Comparison of ENCODE assay signal across 23 cellular contexts in the genomic region with DNA sequence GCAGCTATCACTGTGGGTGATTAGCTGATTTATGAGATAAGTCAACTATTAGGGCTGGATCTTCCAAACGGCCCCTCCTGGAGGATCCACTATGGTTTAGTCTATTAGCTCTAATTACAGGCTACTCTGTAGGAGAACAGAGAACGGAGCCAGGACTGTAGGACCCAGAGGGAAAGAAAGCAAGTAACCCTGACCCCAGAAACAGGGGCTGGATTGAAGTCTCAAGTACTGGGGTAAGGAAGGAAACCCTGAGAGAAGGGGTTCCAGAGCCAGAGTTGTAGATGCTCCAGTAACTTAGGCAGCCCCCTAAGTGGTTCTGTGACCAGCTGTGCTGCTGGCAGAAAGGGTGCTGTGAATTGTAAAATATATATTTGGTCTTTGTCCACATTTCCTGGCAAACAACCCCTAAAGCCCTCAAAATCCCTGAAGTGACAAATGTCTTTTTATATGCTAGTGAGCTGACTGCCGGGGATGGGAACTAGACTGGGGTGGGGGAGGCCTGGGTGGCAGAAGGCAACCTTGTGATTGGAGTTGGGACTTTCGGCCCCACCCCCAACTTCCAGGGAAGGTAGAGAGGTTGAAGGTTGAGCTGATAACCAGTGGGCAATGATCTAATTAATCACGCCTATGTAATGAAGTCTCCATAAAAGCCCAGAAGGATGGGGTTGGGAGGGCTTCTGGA. TPM values are rescaled to one million over a fixed set of nuclear protein-coding genes. Genes with fewer than 3 reads are reported as not detected.
DNase-seq lines count a peak whose midpoint lies in the region; ATAC-seq and TF ChIP-seq lines count a peak whose summit lies in the region.
"Had no signal": no experiment of that assay in that cellular context is flagged by ENCODE, and none has a peak within 500 bp of the region (broad histone marks: within the 10 kb centered on the region; RNA-seq: fewer than 3 reads in every experiment).

No MANE protein-coding gene starts in this region.

- H3K27me3 Mint-ChIP-seq in activated naive CD4-positive, alpha-beta T cell treated with anti-CD3 and anti-CD28 coated beads, Interleukin-2, amount 50 U/mL, for 24 hours, result no peaks in the 10 kb centered on the region
- H3K27me3 Mint-ChIP-seq in activated naive CD4-positive, alpha-beta T cell treated with anti-CD3 and anti-CD28 coated beads, Interleukin-2, amount 10 ng/mL, durations not matched to agents 7 days and 5 days, result peaks cover 15% of the 10 kb centered on the region

- no peaks in the 10 kb centered on the region for H3K36me3 Mint-ChIP-seq in activated naive CD4-positive, alpha-beta T cell treated with anti-CD3 and anti-CD28 coated beads, Interleukin-2, amount 50 U/mL, for 24 hours
- H3K36me3 Mint-ChIP-seq in activated naive CD4-positive, alpha-beta T cell treated with anti-CD3 and anti-CD28 coated beads, Interleukin-2, amount 10 ng/mL, durations not matched to agents 7 days and 5 days, result peaks cover 4% of the 10 kb centered on the region
- H3K36me3 Mint-ChIP-seq: activated naive CD4-positive, alpha-beta T cell treated with anti-CD3 and anti-CD28 coated beads, Interleukin-2, amount 50 U/mL, for 72 hours had no signal

- no peak overlapping the region for H3K4me3 Mint-ChIP-seq in activated naive CD4-positive, alpha-beta T cell treated with anti-CD3 and anti-CD28 coated beads, Interleukin-2, amount 50 U/mL, for 24 hours
- H3K4me3 Mint-ChIP-seq in activated naive CD4-positive, alpha-beta T cell treated with anti-CD3 and anti-CD28 coated beads, Interleukin-2, amount 10 ng/mL, durations not matched to agents 7 days and 5 days, result no peak overlapping the region
- H3K4me3 Mint-ChIP-seq: CD14-positive monocyte had no signal

- H3K27ac ChIP-seq in Peyer's patch (no peak overlapping the region), iPS-20b (ENCODE audit: low read length) (no peak overlapping the region), upper lobe of right lung (peak overlapping the region; percentile 17)
- H3K27ac ChIP-seq: brain microvascular endothelial cell, pancreas, spleen had no signal

- intact Hi-C loops in upper lobe of right lung (cut with DNase I), result no loop called here

- H3K4me3 ChIP-seq in Peyer's patch, result no peak overlapping the region
- H3K4me3 ChIP-seq in iPS-20b (ENCODE audit: low read length), result peak overlapping the region; percentile 89; the same call in 1 of the 2 replicates
- H3K4me3 ChIP-seq in upper lobe of right lung, result no peak overlapping the region
- H3K4me3 ChIP-seq: pancreas, spleen, upper lobe of left lung had no signal

- peak overlapping the region; percentile 32 for H3K27ac Mint-ChIP-seq in activated naive CD4-positive, alpha-beta T cell treated with anti-CD3 and anti-CD28 coated beads, Interleukin-2, amount 50 U/mL, for 24 hours
- no peak overlapping the region for H3K27ac Mint-ChIP-seq in activated naive CD4-positive, alpha-beta T cell treated with anti-CD3 and anti-CD28 coated beads, Interleukin-2, amount 10 ng/mL, durations not matched to agents 7 days and 5 days
- H3K27ac Mint-ChIP-seq: CD14-positive monocyte had no signal

- H3K4me1 ChIP-seq in Peyer's patch, result peaks cover 0 to 41% (median 10%) of the 10 kb centered on the region in 4 donors
- peaks cover 38% of the 10 kb centered on the region for H3K4me1 ChIP-seq in iPS-20b (ENCODE audit: insufficient read depth, low read length)
- peaks cover 38% of the 10 kb centered on the region for H3K4me1 ChIP-seq in upper lobe of right lung

- ATAC-seq in upper lobe of right lung (no peak), GM19463 (IDR thresholded peaks at IDR 0.05; ENCODE audit: unreplicated experiment) (no peak)
- ATAC-seq: activated naive CD4-positive, alpha-beta T cell treated with anti-CD3 and anti-CD28 coated beads, Interleukin-2, amount 50 U/mL, for 72 hours; pancreas had no signal

- H3K9me3 ChIP-seq in Peyer's patch (no peaks in the 10 kb centered on the region), iPS-20b (ENCODE audit: insufficient read depth, low read depth, low read length) (no peaks in the 10 kb centered on the region), upper lobe of right lung (no peaks in the 10 kb centered on the region)
- H3K9me3 ChIP-seq: esophagus squamous epithelium, pancreas, spleen, upper lobe of left lung had no signal

- TF ChIP-seq POLR2A in Peyer's patch (IDR thresholded peaks at IDR 0.05), result no peak

- no peak for DNase-seq in activated naive CD4-positive, alpha-beta T cell treated with anti-CD3 and anti-CD28 coated beads, Interleukin-2, amount 10 ng/mL, durations not matched to agents 7 days and 5 days
- DNase-seq in Peyer's patch, result peak in 2 of 3 donors; percentile 10 to 58
- DNase-seq in upper lobe of right lung, result no peak
- DNase-seq in stimulated activated CD4-positive, alpha-beta T cell treated with anti-CD3 and anti-CD28 coated beads, Interleukin-4, amount 100 ng/mL, for 24 hours, result no peak
- no peak for DNase-seq in GF-D8 (lab: John Stamatoyannopoulos, UW)
- DNase-seq: activated CD4-positive, alpha-beta T cell treated with anti-CD3 and anti-CD28 coated beads, Interleukin-2, amount 50 U/mL, for 1 hour; brain microvascular endothelial cell; dermis blood vessel endothelial cell; esophagus squamous epithelium; NCI-H1694; NCI-H510A; OCI-M1; spleen; stimulated activated naive CD4-positive, alpha-beta T cell; upper lobe of left lung had no signal

- H3K36me3 ChIP-seq in Peyer's patch (no peaks in the 10 kb centered on the region), iPS-20b (ENCODE audit: insufficient read depth, low read depth, low read length) (peaks cover 47% of the 10 kb centered on the region), upper lobe of right lung (no peaks in the 10 kb centered on the region)
- H3K36me3 ChIP-seq: brain microvascular endothelial cell, pancreas, spleen, upper lobe of left lung had no signal

- no peak for TF ChIP-seq CTCF in Peyer's patch (IDR thresholded peaks at IDR 0.05)
- TF ChIP-seq CTCF in upper lobe of right lung (IDR thresholded peaks at IDR 0.05), result no peak

- H3K9me3 Mint-ChIP-seq in activated naive CD4-positive, alpha-beta T cell treated with anti-CD3 and anti-CD28 coated beads, Interleukin-2, amount 50 U/mL, for 24 hours, result no peaks in the 10 kb centered on the region
- H3K9me3 Mint-ChIP-seq in activated naive CD4-positive, alpha-beta T cell treated with anti-CD3 and anti-CD28 coated beads, Interleukin-2, amount 10 ng/mL, durations not matched to agents 7 days and 5 days, result no peaks in the 10 kb centered on the region
- H3K9me3 Mint-ChIP-seq: activated naive CD4-positive, alpha-beta T cell treated with anti-CD3 and anti-CD28 coated beads, Interleukin-2, amount 50 U/mL, for 72 hours had no signal

- CTCF ChIA-PET in activated naive CD4-positive, alpha-beta T cell treated with anti-CD3 and anti-CD28 coated beads, Interleukin-2, amount 10 ng/mL, durations not matched to agents 7 days and 5 days (lab: Charles Lee), result interaction anchor here (1.5 to 3.7 kb wide), 4 partner anchors 8 to 26 kb away, joined by 3 to 28 read pairs (median 8); no protein-coding TSS in a partner anchor

- H3K4me1 Mint-ChIP-seq in activated naive CD4-positive, alpha-beta T cell treated with anti-CD3 and anti-CD28 coated beads, Interleukin-2, amount 50 U/mL, for 24 hours, result peaks cover 73% of the 10 kb centered on the region
- H3K4me1 Mint-ChIP-seq in activated naive CD4-positive, alpha-beta T cell treated with anti-CD3 and anti-CD28 coated beads, Interleukin-2, amount 10 ng/mL, durations not matched to agents 7 days and 5 days, result peaks cover 51% of the 10 kb centered on the region

- peak overlapping the region; percentile 35; the same call in 1 of the 2 replicates for H3K9ac ChIP-seq in iPS-20b (ENCODE audit: low read depth, low read length)

- no peaks in the 10 kb centered on the region for H3K27me3 ChIP-seq in Peyer's patch
- no peaks in the 10 kb centered on the region for H3K27me3 ChIP-seq in iPS-20b (ENCODE audit: insufficient read depth, low read length)
- no peaks in the 10 kb centered on the region for H3K27me3 ChIP-seq in upper lobe of right lung
- H3K27me3 ChIP-seq: brain microvascular endothelial cell, esophagus squamous epithelium, pancreas, upper lobe of left lung had no signal

RNA-seq across cellular contexts. Expression of gene EPHA1, which starts 2.8 kb away (rescaled TPM):
- total RNA-seq in Peyer's patch, result 10 to 100 TPM; 52.5 to 81.3 (median 63.9) TPM
- total RNA-seq in upper lobe of right lung, result 13.9 TPM
- total RNA-seq: Daoy, dermis blood vessel endothelial cell had no signal

RNA-seq across cellular contexts. Expression of gene ZYX, which starts 24.7 kb away (rescaled TPM):
- 10 to 100 TPM; 47.0 to 88.0 (median 55.9) TPM for total RNA-seq in Peyer's patch
- total RNA-seq in upper lobe of right lung, result 263 TPM

RNA-seq across cellular contexts. Expression of gene TAS2R60, which starts 37.4 kb away (rescaled TPM):
- 1 to 10 TPM in 1 of 4 donors, not detected in 3; 1.3 TPM for total RNA-seq in Peyer's patch
- total RNA-seq in upper lobe of right lung, result not detected
- total RNA-seq: activated naive CD4-positive, alpha-beta T cell treated with anti-CD3 and anti-CD28 coated beads, Interleukin-2, amount 50 U/mL, for 72 hours; Daoy; dermis blood vessel endothelial cell; esophagus squamous epithelium; left cardiac atrium; pancreas had no signal

RNA-seq across cellular contexts. Expression of gene FAM131B, which starts 43.3 kb away (rescaled TPM):
- total RNA-seq in Peyer's patch (under 1 TPM in 3 of 4 donors, not detected in 1; 0.66 to 0.83 (median 0.80) TPM), upper lobe of right lung (0.90 TPM)

Comparison
In these comparisons a context has a peak if more than half of its experiments do, and no peak if none do; other contexts are left out.
1. DNase-seq: peak in Peyer's patch (2 of 3); none in activated naive CD4-positive, alpha-beta T cell treated with anti-CD3 and anti-CD28 coated beads, Interleukin-2, amount 10 ng/mL, durations not matched to agents 7 days and 5 days (single experiment), upper lobe of right lung (single experiment), stimulated activated CD4-positive, alpha-beta T cell treated with anti-CD3 and anti-CD28 coated beads, Interleukin-4, amount 100 ng/mL, for 24 hours (single experiment) and GF-D8 (single experiment).